ENCODE assay signal across 27 cellular contexts in genomic region chr4:75800972-75801371, GRCh38.
DNase-seq lines count a peak whose midpoint lies in the region; ATAC-seq and TF ChIP-seq lines count a peak whose summit lies in the region.
"Had no signal": no experiment of that assay in that cellular context is flagged by ENCODE, and none has a peak within 500 bp of the region (broad histone marks: within the 10 kb centered on the region; RNA-seq: fewer than 3 reads in every experiment).

No MANE protein-coding gene starts in this region.

- DNase-seq in SK-N-SH (no peak), RPMI7951 (ENCODE audit: low read depth) (peak; percentile 10), epithelial cell of esophagus (ENCODE audit: low read depth) (peak; percentile 40), non-pigmented ciliary epithelial cell (ENCODE audit: low read depth) (peak; percentile 14), NCI-H748 (lab: John Stamatoyannopoulos, UW; ENCODE audit: unreplicated experiment) (no peak), caudate nucleus (lab: John Stamatoyannopoulos, UW) (no peak), right atrium auricular region (ENCODE audit: low spot score) (no peak)
- DNase-seq: activated CD4-positive, alpha-beta T cell treated with anti-CD3 and anti-CD28 coated beads, Interleukin-2, amount 10 ng/mL, durations not matched to agents 7 days and 5 days; activated gamma-delta T cell treated with Interleukin-2 at 50 U/mL for 16 hours; activated T-cell treated with anti-CD3 and anti-CD28 coated beads, Interleukin-2, amount 50 U/mL, for 4 hours; CD8-positive, alpha-beta memory T cell; cortex of kidney; esophagus squamous epithelium; GF-D8; islet precursor cell; KBM-7; midbrain; naive thymus-derived CD8-positive, alpha-beta T cell; NCI-H1436; stomach; thyroid gland; WERI-Rb-1 had no signal

- no peaks in the 10 kb centered on the region for H3K27me3 ChIP-seq in SK-N-SH (ENCODE audit: insufficient read depth)
- H3K27me3 ChIP-seq in right atrium auricular region = no peaks in the 10 kb centered on the region
- H3K27me3 ChIP-seq: esophagus squamous epithelium, stomach, thyroid gland had no signal

- 65% methylated on average over 1 of the region's 1 CpG for WGBS in SK-N-SH (ENCODE audit: low lambda C conversion rate)

- CTCF ChIA-PET in SK-N-SH (lab: Yijun Ruan, JAX) = interaction anchor here (0.7 to 1.2 kb wide), 3 partner anchors 11 to 95 kb away, joined by 3 read pairs; no protein-coding TSS in a partner anchor

- no peak for TF ChIP-seq EP300 in SK-N-SH (IDR thresholded peaks at IDR 0.05; ENCODE audit: borderline replicate concordance in 1 of 2, low read depth in 1 of 2, low read length in 1 of 2)

- H3K4me3 ChIP-seq in SK-N-SH (ENCODE audit: low read depth in 2 of 2, low read length in 1 of 2) = no peak overlapping the region
- H3K4me3 ChIP-seq in epithelial cell of esophagus (ENCODE audit: low read length) = no peak overlapping the region
- H3K4me3 ChIP-seq in right atrium auricular region = no peak overlapping the region
- H3K4me3 ChIP-seq: esophagus squamous epithelium, HAP-1, skin epidermis, stomach, thyroid gland had no signal

- H3K36me3 ChIP-seq in SK-N-SH (replicated peaks in 1 of 2; ENCODE audit: control insufficient read depth in 1 of 2, insufficient read depth in 2 of 2, low read length in 1 of 2) (peaks cover 44 to 70% of the 10 kb centered on the region in 2 experiments), right atrium auricular region (peaks cover 54% of the 10 kb centered on the region)
- H3K36me3 ChIP-seq: WERI-Rb-1 had no signal

- H3K9ac ChIP-seq in SK-N-SH = no peak overlapping the region

- TF ChIP-seq RAD21 in SK-N-SH (IDR thresholded peaks at IDR 0.05; ENCODE audit: low read length) = no peak

- no peak overlapping the region for H3K27ac ChIP-seq in SK-N-SH (ENCODE audit: low read depth in 2 of 2, low read length in 1 of 2)
- H3K27ac ChIP-seq in caudate nucleus (ENCODE audit: low read depth, low read length) = no peak overlapping the region
- H3K27ac ChIP-seq in right atrium auricular region = no peak overlapping the region
- H3K27ac ChIP-seq: 22Rv1, esophagus squamous epithelium, skin epidermis, stomach, thyroid gland, WERI-Rb-1 had no signal

- POLR2A ChIA-PET in SK-N-SH (lab: Yijun Ruan, JAX) = no interaction called here

- ATAC-seq in SK-N-SH treated with all-trans-retinoic acid at 6 μM for 48 hours = no peak
- ATAC-seq: activated T-cell treated with anti-CD3 and anti-CD28 coated beads, Interleukin-2, amount 50 U/mL, for 4 hours; naive thymus-derived CD8-positive, alpha-beta T cell; Right ventricle myocardium inferior had no signal

- TF ChIP-seq CTCF in SK-N-SH (IDR thresholded peaks at IDR 0.05) (no peak), epithelial cell of esophagus (IDR thresholded peaks at IDR 0.05; ENCODE audit: insufficient read depth, low read depth, low read length, missing control alignments) (no peak), right atrium auricular region (IDR thresholded peaks at IDR 0.05) (no peak)

- no peaks in the 10 kb centered on the region for H4K20me1 ChIP-seq in SK-N-SH (ENCODE audit: insufficient read depth)

- H2AFZ ChIP-seq in SK-N-SH (ENCODE audit: low read depth) = no peak overlapping the region

- H3K4me1 ChIP-seq in SK-N-SH (ENCODE audit: control insufficient read depth in 1 of 2, insufficient read depth in 2 of 2, low read depth in 1 of 2, low read length in 1 of 2) (peaks cover 0 to 5% of the 10 kb centered on the region in 2 experiments; a peak in 2 of 4 replicates), right atrium auricular region (no peaks in the 10 kb centered on the region)
- H3K4me1 ChIP-seq: esophagus squamous epithelium, stomach, thyroid gland had no signal

- no peaks in the 10 kb centered on the region for H3K9me2 ChIP-seq in SK-N-SH

- no peak overlapping the region for H3K4me2 ChIP-seq in SK-N-SH

- H3K9me3 ChIP-seq in SK-N-SH (no peaks in the 10 kb centered on the region), right atrium auricular region (no peaks in the 10 kb centered on the region)
- H3K9me3 ChIP-seq: esophagus squamous epithelium, HAP-1, stomach, thyroid gland had no signal

- H3F3A ChIP-seq in SK-N-SH (replicated peaks; ENCODE audit: insufficient read depth) = peaks cover 15% of the 10 kb centered on the region

- H3K79me2 ChIP-seq in SK-N-SH (ENCODE audit: insufficient read depth) = peaks cover 6% of the 10 kb centered on the region; the same call in 1 of the 2 replicates

TF ChIP-seq in SK-N-SH, 30 proteins besides CTCF, POLR2A, EP300 and RAD21:
- TF ChIP-seq FOSL2 (IDR thresholded peaks at IDR 0.05; ENCODE audit: borderline replicate concordance, low read depth) (peak; percentile 26; the same call in 1 of the 2 replicates), JUND (IDR thresholded peaks at IDR 0.05) (peak; percentile 27; the same call in 1 of the 2 replicates), TAF1 (IDR thresholded peaks at IDR 0.05; ENCODE audit: borderline replicate concordance, low read depth, low read length) (no peak), FOXM1 (IDR thresholded peaks at IDR 0.05; ENCODE audit: low read depth) (no peak)

TF ChIP-seq in SK-N-SH treated with all-trans-retinoic acid at 6 μM for 48 hours, 23 proteins besides CTCF, POLR2A, EP300 and RAD21:
- no peak for TF ChIP-seq ARNTL (CRISPR knock-in tag; IDR thresholded peaks at IDR 0.05; ENCODE audit: borderline replicate concordance, low read depth)
- TF ChIP-seq ZFP3 (CRISPR knock-in tag; IDR thresholded peaks at IDR 0.05) = no peak
- TF ChIP-seq TSHZ2 (CRISPR knock-in tag; IDR thresholded peaks at IDR 0.05) = no peak
- no peak for TF ChIP-seq ZNF8 (CRISPR knock-in tag; IDR thresholded peaks at IDR 0.05)
- TF ChIP-seq ZNF565 (CRISPR knock-in tag; conservative IDR thresholded peaks at IDR 0.05; ENCODE audit: low read depth) = no peak
- no peak for TF ChIP-seq ESRRG (CRISPR knock-in tag; IDR thresholded peaks at IDR 0.05)
- no peak for TF ChIP-seq TCF4 (CRISPR knock-in tag; IDR thresholded peaks at IDR 0.05; ENCODE audit: borderline replicate concordance)
- no peak for TF ChIP-seq PPARA (CRISPR knock-in tag; IDR thresholded peaks at IDR 0.05; ENCODE audit: borderline replicate concordance)

Comparison
In these comparisons a context has a peak if more than half of its experiments do, and no peak if none do; other contexts are left out.
1. DNase-seq: peak in RPMI7951 (single experiment), epithelial cell of esophagus (single experiment) and non-pigmented ciliary epithelial cell (single experiment); none in SK-N-SH (single experiment), NCI-H748 (single experiment), caudate nucleus (0 of 61) and right atrium auricular region (single experiment).